ENCODE assay signal across 23 cellular contexts in genomic region chr1:74571493-74571800, GRCh38. TPM values are rescaled to one million over a fixed set of nuclear protein-coding genes. Genes with fewer than 3 reads are reported as not detected.
"Had no signal": no experiment of that assay in that cellular context is flagged by ENCODE, and none has a peak within 500 bp of the region (broad histone marks: within the 10 kb centered on the region; RNA-seq: fewer than 3 reads in every experiment).

No MANE protein-coding gene starts in this region.

- H3K4me3 Mint-ChIP-seq: activated CD8-positive, alpha-beta T cell treated with anti-CD3 and anti-CD28 coated beads, Interleukin-2, amount 10 ng/mL, durations not matched to agents 7 days and 5 days; activated naive CD4-positive, alpha-beta T cell treated with anti-CD3 and anti-CD28 coated beads, Interleukin-2, amount 50 U/mL, for 24 hours; activated naive CD8-positive, alpha-beta T cell treated with anti-CD3 and anti-CD28 coated beads, Interleukin-2, amount 50 U/mL, for 24 hours; activated T-cell treated with anti-CD3 and anti-CD28 coated beads, Interleukin-2, amount 50 U/mL, for 24 hours; activated T-helper 1 cell treated with anti-CD3 and anti-CD28 coated beads, Interleukin-12 subunit alpha, Interleukin-12 subunit beta, Interleukin-2, Interleukin-4 antibody, amounts not matched to agents 30 ng/mL and 10 ng/mL and 1 ng/mL, durations not matched to agents 14 hours and 24 hours and 36 hours; brain; central memory CD8-positive, alpha-beta T cell; T-helper 1 cell treated with Interleukin-12 subunit alpha and Interleukin-12 subunit beta and Interleukin-4 antibody, amounts not matched to agents 30 μg/mL and 1 μg/mL, for 36 hours; WTC11 had no signal

- H3K4me2 ChIP-seq: KMS-11 had no signal

- H3K9me3 ChIP-seq: SJSA1 had no signal

- H3K27ac Mint-ChIP-seq: activated CD8-positive, alpha-beta T cell treated with anti-CD3 and anti-CD28 coated beads, Interleukin-2, amount 10 ng/mL, durations not matched to agents 7 days and 5 days; activated naive CD4-positive, alpha-beta T cell treated with anti-CD3 and anti-CD28 coated beads, Interleukin-2, amount 50 U/mL, for 24 hours; activated naive CD8-positive, alpha-beta T cell treated with anti-CD3 and anti-CD28 coated beads, Interleukin-2, amount 50 U/mL, for 24 hours; activated T-cell treated with anti-CD3 and anti-CD28 coated beads, Interleukin-2, amount 50 U/mL, for 24 hours; activated T-helper 1 cell treated with anti-CD3 and anti-CD28 coated beads, Interleukin-12 subunit alpha, Interleukin-12 subunit beta, Interleukin-2, Interleukin-4 antibody, amounts not matched to agents 30 ng/mL and 10 ng/mL and 1 ng/mL, durations not matched to agents 14 hours and 24 hours and 36 hours; brain; T-helper 1 cell treated with Interleukin-12 subunit alpha and Interleukin-12 subunit beta and Interleukin-4 antibody, amounts not matched to agents 30 μg/mL and 1 μg/mL, for 36 hours; WTC11 had no signal

- H3K36me3 Mint-ChIP-seq: activated naive CD4-positive, alpha-beta T cell treated with anti-CD3 and anti-CD28 coated beads, Interleukin-2, amount 50 U/mL, for 24 hours; brain; WTC11 had no signal

- H3K9me3 Mint-ChIP-seq: activated naive CD4-positive, alpha-beta T cell treated with anti-CD3 and anti-CD28 coated beads, Interleukin-2, amount 50 U/mL, for 24 hours; activated naive CD8-positive, alpha-beta T cell treated with anti-CD3 and anti-CD28 coated beads, Interleukin-2, amount 50 U/mL, for 24 hours; activated T-cell treated with anti-CD3 and anti-CD28 coated beads, Interleukin-2, amount 50 U/mL, for 24 hours; activated T-helper 1 cell treated with anti-CD3 and anti-CD28 coated beads, Interleukin-12 subunit alpha, Interleukin-12 subunit beta, Interleukin-2, Interleukin-4 antibody, amounts not matched to agents 30 ng/mL and 10 ng/mL and 1 ng/mL, durations not matched to agents 14 hours and 24 hours and 36 hours; brain; central memory CD8-positive, alpha-beta T cell; T-helper 1 cell treated with Interleukin-12 subunit alpha and Interleukin-12 subunit beta and Interleukin-4 antibody, amounts not matched to agents 30 μg/mL and 1 μg/mL, for 36 hours; WTC11 had no signal

- H3K27me3 Mint-ChIP-seq: activated T-cell treated with anti-CD3 and anti-CD28 coated beads, Interleukin-2, amount 50 U/mL, for 24 hours; brain; central memory CD8-positive, alpha-beta T cell had no signal

- H3K4me1 Mint-ChIP-seq: activated naive CD4-positive, alpha-beta T cell treated with anti-CD3 and anti-CD28 coated beads, Interleukin-2, amount 50 U/mL, for 24 hours; activated naive CD8-positive, alpha-beta T cell treated with anti-CD3 and anti-CD28 coated beads, Interleukin-2, amount 50 U/mL, for 24 hours; central memory CD8-positive, alpha-beta T cell; WTC11 had no signal

- DNase-seq: activated CD4-positive, alpha-beta T cell treated with anti-CD3 and anti-CD28 coated beads for 48 hours; activated CD4-positive, alpha-beta T cell treated with anti-CD3 and anti-CD28 coated beads, Interleukin-2, amount 50 U/mL, for 4 hours; activated CD4-positive, CD25-positive, alpha-beta regulatory T cell treated with anti-CD3 and anti-CD28 coated beads, Interleukin-2, amount 50 U/mL, for 72 hours; activated CD8-positive, alpha-beta T cell treated with anti-CD3 and anti-CD28 coated beads, Interleukin-2, amount 10 ng/mL, durations not matched to agents 7 days and 5 days; activated effector memory CD4-positive, alpha-beta T cell treated with Interleukin-2 at 50 U/mL for 16 hours; activated naive CD4-positive, alpha-beta T cell; activated naive CD8-positive, alpha-beta T cell treated with anti-CD3 and anti-CD28 coated beads, Interleukin-2, amount 50 U/mL, for 24 hours; activated T-cell treated with anti-CD3 and anti-CD28 coated beads, Interleukin-2, amount 50 U/mL, for 24 hours; amniotic stem cell; NCI-H1092; NCI-H1417; NCI-H1930; PC-3 had no signal

- H3K36me3 ChIP-seq: SJSA1 had no signal

- H3K4me1 ChIP-seq: SJSA1 had no signal

- H3K4me3 ChIP-seq: SJSA1 had no signal

- H3K9ac ChIP-seq: KMS-11 had no signal

- H3K27ac ChIP-seq: KMS-11, SJSA1 had no signal

- ATAC-seq: activated CD8-positive, alpha-beta T cell treated with anti-CD3 and anti-CD28 coated beads, Interleukin-2, amount 10 ng/mL, durations not matched to agents 7 days and 5 days; activated naive CD8-positive, alpha-beta T cell treated with anti-CD3 and anti-CD28 coated beads, Interleukin-2, amount 50 U/mL, for 24 hours had no signal

RNA-seq across cellular contexts. Expression of gene LRRC53, which starts 59.0 kb away (rescaled TPM):
- total RNA-seq: activated CD8-positive, alpha-beta T cell treated with anti-CD3 and anti-CD28 coated beads, Interleukin-2, amount 10 ng/mL, durations not matched to agents 7 days and 5 days; activated T-helper 1 cell treated with anti-CD3 and anti-CD28 coated beads, Interleukin-12 subunit alpha, Interleukin-12 subunit beta, Interleukin-2, Interleukin-4 antibody, amounts not matched to agents 30 ng/mL and 10 ng/mL and 1 ng/mL, durations not matched to agents 14 hours and 24 hours and 36 hours; astrocyte; MCF 10A; PC-3; SJSA1; WTC11 had no signal
